17 cellular contexts compared by ENCODE assay signal in the genomic region with DNA sequence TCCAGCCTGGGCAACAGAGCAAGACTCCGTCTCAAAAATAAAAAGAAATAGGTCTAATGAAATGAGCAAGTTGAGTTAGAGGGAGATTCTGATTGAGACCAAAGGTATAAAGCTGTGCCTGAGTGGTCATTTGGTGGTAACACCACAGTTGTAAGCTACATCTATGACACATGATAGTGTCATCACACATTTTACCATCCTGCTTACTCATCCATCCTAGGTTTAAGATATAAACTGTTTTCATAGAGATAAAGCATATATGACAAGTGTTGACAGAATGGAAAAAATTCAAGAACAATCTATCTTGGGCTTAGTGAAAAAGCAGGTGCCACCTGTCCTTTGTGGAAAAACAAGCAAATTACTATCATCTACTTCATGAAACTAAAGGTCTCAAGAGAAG. TPM values are rescaled to one million over a fixed set of nuclear protein-coding genes. Genes with fewer than 3 reads are reported as not detected.
DNase-seq lines count a peak whose midpoint lies in the region; ATAC-seq and TF ChIP-seq lines count a peak whose summit lies in the region.
"Had no signal": no experiment of that assay in that cellular context is flagged by ENCODE, and none has a peak within 500 bp of the region (broad histone marks: within the 10 kb centered on the region; RNA-seq: fewer than 3 reads in every experiment).

No MANE protein-coding gene starts in this region.

- CTCF ChIA-PET in HCT116 (lab: Charles Lee): no interaction called here
- CTCF ChIA-PET in activated CD4-positive, alpha-beta memory T cell treated with anti-CD3 and anti-CD28 coated beads, Interleukin-2, amount 10 ng/mL, durations not matched to agents 7 days and 5 days (lab: Charles Lee): no interaction called here
- CTCF ChIA-PET in GM10248 (lab: Yijun Ruan, JAX): interaction anchor here (1.4 to 2.1 kb wide), 3 partner anchors 9 to 29 kb away, joined by 3 to 8 read pairs (median 6); no protein-coding TSS in a partner anchor

- no peaks in the 10 kb centered on the region for H4K20me1 ChIP-seq in HCT116 (ENCODE audit: insufficient read depth)

- 0 out of 2 replicates have a peak, but pooled peaks have one; percentile 25 for ATAC-seq in HCT116
- ATAC-seq: pancreas, upper lobe of right lung had no signal

- peaks cover 53% of the 10 kb centered on the region for H3K79me2 ChIP-seq in HCT116 (ENCODE audit: insufficient read depth, low read length)

- no TSS peak for BruUV-seq in HCT116 (replicated peaks; lab: Mats Ljungman, UMichigan)

- H3K4me1 ChIP-seq in HCT116 (ENCODE audit: control insufficient read depth in 1 of 2, insufficient read depth in 2 of 2, low read length in 2 of 2): peaks cover 0 to 12% of the 10 kb centered on the region in 2 experiments; a peak in 2 of 4 replicates

- H3K27me3 Mint-ChIP-seq in activated CD4-positive, alpha-beta T cell treated with anti-CD3 and anti-CD28 coated beads, Interleukin-2, amount 10 ng/mL, durations not matched to agents 24 days and 14 days: no peaks in the 10 kb centered on the region
- H3K27me3 Mint-ChIP-seq in activated CD4-positive, alpha-beta memory T cell treated with anti-CD3 and anti-CD28 coated beads, Interleukin-2, amount 10 ng/mL, durations not matched to agents 7 days and 5 days: no peaks in the 10 kb centered on the region

- POLR2A ChIA-PET in HCT116 (lab: Charles Lee) (no interaction called here), GM10248 (lab: Yijun Ruan, JAX) (no interaction called here)
- POLR2A ChIA-PET in activated CD4-positive, alpha-beta memory T cell treated with anti-CD3 and anti-CD28 coated beads, Interleukin-2, amount 10 ng/mL, durations not matched to agents 7 days and 5 days (lab: Charles Lee): interaction anchor here (1.0 kb wide), 1 partner anchor 45 kb away, joined by 3 read pairs; no protein-coding TSS in a partner anchor

- H3K9ac ChIP-seq in HCT116 (ENCODE audit: low read length): no peak overlapping the region

- no peak for DNase-seq in activated CD4-positive, alpha-beta T cell treated with anti-CD3 and anti-CD28 coated beads, Interleukin-2, amount 10 ng/mL, durations not matched to agents 24 days and 14 days
- no peak for DNase-seq in activated CD4-positive, alpha-beta T cell treated with anti-CD3 and anti-CD28 coated beads for 1 hour
- DNase-seq in HCT116 (ENCODE audit: low read depth, low spot score): no peak
- no peak for DNase-seq in activated CD4-positive, alpha-beta memory T cell treated with anti-CD3 and anti-CD28 coated beads, Interleukin-2, amount 10 ng/mL, durations not matched to agents 7 days and 5 days
- DNase-seq in iris pigment epithelial cell (ENCODE audit: low read depth): peak; percentile 67
- no peak for DNase-seq in NCI-H1694 treated with DMSO at 0.1 percent for 48 hours (lab: John Stamatoyannopoulos, UW)
- DNase-seq in GM10248 (ENCODE audit: extremely low spot score): no peak
- DNase-seq in SW480 (ENCODE audit: low spot score): no peak
- DNase-seq: activated CD4-positive, alpha-beta T cell treated with anti-CD3 and anti-CD28 coated beads for 4 hours; dorsolateral prefrontal cortex; NCI-H2107; NK-92 treated with Interleukin-12 subunit alpha and Interleukin-12 subunit beta, amount 100 ng/mL, for 24 hours; pancreas; upper lobe of right lung had no signal

- H3K9me3 Mint-ChIP-seq in activated CD4-positive, alpha-beta T cell treated with anti-CD3 and anti-CD28 coated beads, Interleukin-2, amount 10 ng/mL, durations not matched to agents 24 days and 14 days: no peaks in the 10 kb centered on the region
- no peaks in the 10 kb centered on the region for H3K9me3 Mint-ChIP-seq in activated CD4-positive, alpha-beta memory T cell treated with anti-CD3 and anti-CD28 coated beads, Interleukin-2, amount 10 ng/mL, durations not matched to agents 7 days and 5 days

- H3K36me3 Mint-ChIP-seq in activated CD4-positive, alpha-beta T cell treated with anti-CD3 and anti-CD28 coated beads, Interleukin-2, amount 10 ng/mL, durations not matched to agents 24 days and 14 days (ENCODE audit: low read depth): peaks cover 63% of the 10 kb centered on the region
- H3K36me3 Mint-ChIP-seq in activated CD4-positive, alpha-beta memory T cell treated with anti-CD3 and anti-CD28 coated beads, Interleukin-2, amount 10 ng/mL, durations not matched to agents 7 days and 5 days (ENCODE audit: low read depth): peaks cover 53% of the 10 kb centered on the region

- H3K27ac Mint-ChIP-seq in activated CD4-positive, alpha-beta T cell treated with anti-CD3 and anti-CD28 coated beads, Interleukin-2, amount 10 ng/mL, durations not matched to agents 24 days and 14 days: peak overlapping the region; percentile 86
- H3K27ac Mint-ChIP-seq in activated CD4-positive, alpha-beta memory T cell treated with anti-CD3 and anti-CD28 coated beads, Interleukin-2, amount 10 ng/mL, durations not matched to agents 7 days and 5 days: peak overlapping the region; percentile 55

- no peak overlapping the region for H3K4me3 ChIP-seq in HCT116 (replicated peaks in 1 of 2; ENCODE audit: low read depth in 1 of 2, low read length in 2 of 2)
- H3K4me3 ChIP-seq: dorsolateral prefrontal cortex, pancreas, upper lobe of right lung had no signal

- TF ChIP-seq POLR2A in HCT116 (IDR thresholded peaks at IDR 0.05; ENCODE audit: borderline replicate concordance, extremely low read depth, insufficient read depth, insufficient read length): no peak

- H3K27me3 ChIP-seq in HCT116 (ENCODE audit: insufficient read depth, low read length): no peaks in the 10 kb centered on the region
- H3K27me3 ChIP-seq: dorsolateral prefrontal cortex, pancreas, upper lobe of right lung had no signal

- H3K9me2 ChIP-seq in HCT116 (ENCODE audit: insufficient read depth): no peaks in the 10 kb centered on the region

- H3K27ac ChIP-seq in HCT116 (ENCODE audit: low read depth, low read length): no peak overlapping the region
- H3K27ac ChIP-seq: dorsolateral prefrontal cortex, pancreas, upper lobe of right lung had no signal

- H3K9me3 ChIP-seq in HCT116 (ENCODE audit: control insufficient read depth in 1 of 2, insufficient read depth in 1 of 2, low read depth in 1 of 2, low read length in 2 of 2): no peaks in the 10 kb centered on the region
- H3K9me3 ChIP-seq: pancreas, upper lobe of right lung had no signal

- H3K4me3 Mint-ChIP-seq in activated CD4-positive, alpha-beta T cell treated with anti-CD3 and anti-CD28 coated beads, Interleukin-2, amount 10 ng/mL, durations not matched to agents 24 days and 14 days: no peak overlapping the region
- H3K4me3 Mint-ChIP-seq in activated CD4-positive, alpha-beta memory T cell treated with anti-CD3 and anti-CD28 coated beads, Interleukin-2, amount 10 ng/mL, durations not matched to agents 7 days and 5 days: no peak overlapping the region

- H3K36me3 ChIP-seq in HCT116 (ENCODE audit: control insufficient read depth in 1 of 2, insufficient read depth in 2 of 2, low read length in 2 of 2): peaks cover 45 to 53% of the 10 kb centered on the region in 2 experiments

- no peak overlapping the region for H2AFZ ChIP-seq in HCT116 (ENCODE audit: low read depth, low read length, poor library complexity, severe bottlenecking)

- H3K4me1 Mint-ChIP-seq in activated CD4-positive, alpha-beta T cell treated with anti-CD3 and anti-CD28 coated beads, Interleukin-2, amount 10 ng/mL, durations not matched to agents 24 days and 14 days: peaks cover 36% of the 10 kb centered on the region
- peaks cover 37% of the 10 kb centered on the region for H3K4me1 Mint-ChIP-seq in activated CD4-positive, alpha-beta memory T cell treated with anti-CD3 and anti-CD28 coated beads, Interleukin-2, amount 10 ng/mL, durations not matched to agents 7 days and 5 days

- TF ChIP-seq CTCF in HCT116 (IDR thresholded peaks at IDR 0.05 in 2 of 3, conservative IDR thresholded peaks at IDR 0.05 in 1 of 3; ENCODE audit: borderline replicate concordance in 1 of 3, insufficient read depth in 1 of 3, low read depth in 2 of 3, low read length in 2 of 3): no peak
- TF ChIP-seq CTCF in GM10248 (IDR thresholded peaks at IDR 0.05; ENCODE audit: control extremely low read depth, extremely low read depth, low read depth, missing control alignments): no peak

- intact Hi-C loops in activated CD4-positive, alpha-beta T cell treated with anti-CD3 and anti-CD28 coated beads, Interleukin-2, amount 10 ng/mL, durations not matched to agents 24 days and 14 days (cut with micrococcal nuclease): no loop called here
- intact Hi-C loops in HCT116 (cut with micrococcal nuclease): no loop called here

- peak overlapping the region; percentile 18; the same call in 1 of the 2 replicates for H3K4me2 ChIP-seq in HCT116 (ENCODE audit: low read length)

- no peak for TF ChIP-seq RAD21 in HCT116 (IDR thresholded peaks at IDR 0.05; ENCODE audit: low read depth)

- RAD21 ChIA-PET in HCT116 (lab: Charles Lee; ENCODE audit: low non-redundant PET in 1 of 2, low total read pairs in 2 of 2, uncharacterized antibody in 2 of 2, unreplicated experiment in 2 of 2): no interaction called here

RNA-seq across cellular contexts. Expression of gene CFAP141, which starts 7.1 kb away (rescaled TPM):
- not detected in 2 replicates for total RNA-seq in activated CD4-positive, alpha-beta T cell treated with anti-CD3 and anti-CD28 coated beads, Interleukin-2, amount 10 ng/mL, durations not matched to agents 24 days and 14 days
- total RNA-seq in HCT116 (2021; ENCODE audit: unreplicated experiment): not detected
- polyA plus RNA-seq in HCT116 (2012): not detected in 2 replicates
- total RNA-seq in activated CD4-positive, alpha-beta memory T cell treated with anti-CD3 and anti-CD28 coated beads, Interleukin-2, amount 10 ng/mL, durations not matched to agents 7 days and 5 days: not detected
- total RNA-seq: fibroblast of villous mesenchyme, mononuclear cell, pancreas, upper lobe of right lung had no signal
- polyA plus RNA-seq: AG04450 had no signal

RNA-seq across cellular contexts. Expression of gene UBAP2L, which starts 7.5 kb away (rescaled TPM):
- 277 and 281 TPM in 2 replicates for total RNA-seq in activated CD4-positive, alpha-beta T cell treated with anti-CD3 and anti-CD28 coated beads, Interleukin-2, amount 10 ng/mL, durations not matched to agents 24 days and 14 days
- total RNA-seq in HCT116 (2021; ENCODE audit: unreplicated experiment): 189 TPM
- 105 and 106 TPM in 2 replicates for polyA plus RNA-seq in HCT116 (2012)
- total RNA-seq in activated CD4-positive, alpha-beta memory T cell treated with anti-CD3 and anti-CD28 coated beads, Interleukin-2, amount 10 ng/mL, durations not matched to agents 7 days and 5 days: 100 to 1,000 TPM; 155 to 157 TPM

RNA-seq across cellular contexts. Expression of gene TPM3, which starts 21.4 kb away (rescaled TPM):
- total RNA-seq in activated CD4-positive, alpha-beta T cell treated with anti-CD3 and anti-CD28 coated beads, Interleukin-2, amount 10 ng/mL, durations not matched to agents 24 days and 14 days: 633 and 635 TPM in 2 replicates
- 457 TPM for total RNA-seq in HCT116 (2021; ENCODE audit: unreplicated experiment)
- polyA plus RNA-seq in HCT116 (2012): 283 and 300 TPM in 2 replicates
- 100 to 1,000 TPM; 792 to 805 TPM for total RNA-seq in activated CD4-positive, alpha-beta memory T cell treated with anti-CD3 and anti-CD28 coated beads, Interleukin-2, amount 10 ng/mL, durations not matched to agents 7 days and 5 days

RNA-seq across cellular contexts. Expression of gene NUP210L, which starts 58.4 kb away (rescaled TPM):
- total RNA-seq in activated CD4-positive, alpha-beta T cell treated with anti-CD3 and anti-CD28 coated beads, Interleukin-2, amount 10 ng/mL, durations not matched to agents 24 days and 14 days: 0.02 TPM in 1 of 2 replicates, not detected in the other
- 0.10 TPM for total RNA-seq in HCT116 (2021; ENCODE audit: unreplicated experiment)
- polyA plus RNA-seq in HCT116 (2012): 0.10 TPM in 1 of 2 replicates, not detected in the other
- under 1 TPM; 0.05 to 0.08 TPM for total RNA-seq in activated CD4-positive, alpha-beta memory T cell treated with anti-CD3 and anti-CD28 coated beads, Interleukin-2, amount 10 ng/mL, durations not matched to agents 7 days and 5 days
- polyA plus RNA-seq: AG04450 had no signal

RNA-seq across cellular contexts. Expression of gene HAX1, which starts 59.2 kb away (rescaled TPM):
- total RNA-seq in activated CD4-positive, alpha-beta T cell treated with anti-CD3 and anti-CD28 coated beads, Interleukin-2, amount 10 ng/mL, durations not matched to agents 24 days and 14 days: 114 and 118 TPM in 2 replicates
- 93.6 TPM for total RNA-seq in HCT116 (2021; ENCODE audit: unreplicated experiment)
- polyA plus RNA-seq in HCT116 (2012): 109 and 165 TPM in 2 replicates
- total RNA-seq in activated CD4-positive, alpha-beta memory T cell treated with anti-CD3 and anti-CD28 coated beads, Interleukin-2, amount 10 ng/mL, durations not matched to agents 7 days and 5 days: 100 to 1,000 TPM; 141 to 142 TPM
